In the genomic region with DNA sequence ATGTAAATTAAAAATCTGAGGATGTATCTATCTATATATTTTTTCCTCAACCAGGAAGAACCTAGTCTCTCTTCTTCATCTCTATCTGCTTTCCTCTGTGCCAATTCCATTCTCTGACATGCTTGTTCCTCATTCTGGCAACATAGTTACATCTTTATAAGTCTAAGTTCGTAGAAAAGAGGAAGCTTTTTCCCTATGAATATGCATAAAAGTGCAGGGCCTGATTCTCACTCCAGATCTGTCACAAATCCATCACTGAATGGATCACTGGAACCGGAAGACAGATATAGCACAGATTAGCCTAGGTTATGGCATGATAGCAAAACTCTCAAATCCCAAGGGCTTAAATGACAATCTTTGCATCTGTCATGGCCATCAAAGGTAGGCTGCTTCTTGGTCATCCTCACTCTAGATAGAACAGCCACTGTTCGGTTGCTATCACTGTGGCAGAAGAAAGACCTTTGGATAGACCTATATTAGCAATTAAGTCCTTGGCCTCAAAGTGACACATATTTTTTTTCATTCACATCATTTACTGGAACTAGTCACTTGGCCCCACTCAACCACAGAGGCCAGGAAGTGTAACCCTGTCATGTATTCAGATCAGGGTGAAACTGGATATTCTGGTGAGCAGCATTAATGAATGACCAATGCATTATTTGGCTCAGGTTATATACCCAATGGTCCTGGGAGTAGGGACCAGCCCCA, we compare ENCODE assay signal across 12 cellular contexts. TPM values are rescaled to one million over a fixed set of nuclear protein-coding genes. Genes with fewer than 3 reads are reported as not detected.
DNase-seq lines count a peak whose midpoint lies in the region; ATAC-seq and TF ChIP-seq lines count a peak whose summit lies in the region.
"Had no signal": no experiment of that assay in that cellular context is flagged by ENCODE, and none has a peak within 500 bp of the region (broad histone marks: within the 10 kb centered on the region; RNA-seq: fewer than 3 reads in every experiment).

No MANE protein-coding gene starts in this region.

- ATAC-seq in GM18498 (IDR thresholded peaks at IDR 0.05; ENCODE audit: unreplicated experiment) = peak; percentile 83
- peak; percentile 78 for ATAC-seq in GM21367 (IDR thresholded peaks at IDR 0.05; ENCODE audit: unreplicated experiment)
- ATAC-seq in HG03139 (IDR thresholded peaks at IDR 0.05; ENCODE audit: unreplicated experiment) = peak; percentile 94
- peak; percentile 70 for ATAC-seq in activated B cell treated with CpG ODN at 0.5 μM for 24 hours (ENCODE audit: low read depth)
- ATAC-seq: T-helper 17 cell had no signal

- no peak for TF ChIP-seq CTCF in activated B cell treated with CpG ODN at 0.5 μM for 24 hours (IDR thresholded peaks at IDR 0.05)
- no peak for TF ChIP-seq CTCF in smooth muscle cell (IDR thresholded peaks at IDR 0.05; ENCODE audit: borderline replicate concordance, insufficient read depth, poor library complexity, severe bottlenecking)
- no peak for TF ChIP-seq CTCF in sigmoid colon (IDR thresholded peaks at IDR 0.05)

- no peaks in the 10 kb centered on the region for H3F3A ChIP-seq in smooth muscle cell (ENCODE audit: low read depth)

- DNase-seq in activated B cell treated with CpG ODN at 0.5 μM for 24 hours (no peak), putamen (ENCODE audit: low spot score) (no peak), NCI-H146 treated with DMSO at 0.1 percent for 48 hours (lab: John Stamatoyannopoulos, UW; ENCODE audit: unreplicated experiment) (no peak), smooth muscle cell (lab: John Stamatoyannopoulos, UW; ENCODE audit: unreplicated experiment) (no peak), sigmoid colon (no peak)
- DNase-seq: NCI-H187 treated with DMSO at 0.1 percent for 48 hours, T-helper 17 cell had no signal

- no peaks in the 10 kb centered on the region for H3K27me3 Mint-ChIP-seq in activated B cell treated with CpG ODN at 0.5 μM for 24 hours

- H3K36me3 ChIP-seq in smooth muscle cell (ENCODE audit: low read depth) = no peaks in the 10 kb centered on the region
- H3K36me3 ChIP-seq in sigmoid colon = no peaks in the 10 kb centered on the region

- POLR2A ChIA-PET in activated B cell treated with CpG ODN at 0.5 μM for 24 hours (lab: Charles Lee) = interaction anchor here (0.6 kb wide), 1 partner anchor 9 kb away, joined by 4 read pairs; no protein-coding TSS in a partner anchor

- peak overlapping the region; percentile 6 for H3K4me3 Mint-ChIP-seq in activated B cell treated with CpG ODN at 0.5 μM for 24 hours
- H3K4me3 Mint-ChIP-seq: T-helper 17 cell had no signal

- no peak overlapping the region for H3K27ac ChIP-seq in smooth muscle cell (ENCODE audit: low read depth)
- no peak overlapping the region for H3K27ac ChIP-seq in sigmoid colon

- no peak overlapping the region for H3K4me2 ChIP-seq in smooth muscle cell

- CTCF ChIA-PET in activated B cell treated with CpG ODN at 0.5 μM for 24 hours (lab: Charles Lee) = no interaction called here

- TF ChIP-seq POLR2A in sigmoid colon (IDR thresholded peaks at IDR 0.05) = no peak

- H3K9ac ChIP-seq in smooth muscle cell (ENCODE audit: low read depth) = no peak overlapping the region

- H3K27ac Mint-ChIP-seq in activated B cell treated with CpG ODN at 0.5 μM for 24 hours = peak overlapping the region; percentile 62
- H3K27ac Mint-ChIP-seq: T-helper 17 cell had no signal

- H3K36me3 Mint-ChIP-seq in activated B cell treated with CpG ODN at 0.5 μM for 24 hours (ENCODE audit: low read depth) = no peaks in the 10 kb centered on the region

- H3K27me3 ChIP-seq in smooth muscle cell (ENCODE audit: low read depth) (no peaks in the 10 kb centered on the region), sigmoid colon (no peaks in the 10 kb centered on the region)

- 82% methylated on average over 3 of the region's 3 CpGs for WGBS in smooth muscle cell (ENCODE audit: low lambda C conversion rate)
- whole genome bisulfite sequencing in sigmoid colon, 2 donors = 55 to 80% methylated on average over 3 of the region's 3 CpGs

- H2AFZ ChIP-seq in smooth muscle cell (ENCODE audit: low read depth) = no peak overlapping the region

- no peaks in the 10 kb centered on the region for H3K79me2 ChIP-seq in smooth muscle cell (ENCODE audit: low read depth)

- peaks cover 42% of the 10 kb centered on the region for H3K4me1 Mint-ChIP-seq in activated B cell treated with CpG ODN at 0.5 μM for 24 hours

- intact Hi-C loops in activated B cell treated with CpG ODN at 0.5 μM for 24 hours (cut with micrococcal nuclease) = no loop called here
- intact Hi-C loops in sigmoid colon (cut with DNase I) = no loop called here

- no peak for TF ChIP-seq EP300 in sigmoid colon (IDR thresholded peaks at IDR 0.05)

- H3K4me1 ChIP-seq in smooth muscle cell (ENCODE audit: low read depth) = no peaks in the 10 kb centered on the region
- H3K4me1 ChIP-seq in sigmoid colon = no peaks in the 10 kb centered on the region

- H3K4me3 ChIP-seq in smooth muscle cell (no peak overlapping the region), sigmoid colon (no peak overlapping the region)

- no peaks in the 10 kb centered on the region for H4K20me1 ChIP-seq in smooth muscle cell (ENCODE audit: low read depth)

- H3K9me3 Mint-ChIP-seq in activated B cell treated with CpG ODN at 0.5 μM for 24 hours = no peaks in the 10 kb centered on the region

- no peaks in the 10 kb centered on the region for H3K9me3 ChIP-seq in smooth muscle cell (replicated peaks; ENCODE audit: low read depth)
- no peaks in the 10 kb centered on the region for H3K9me3 ChIP-seq in sigmoid colon

RNA-seq across cellular contexts. Expression of a gene that starts 22.2 kb away (rescaled TPM):
- total RNA-seq in activated B cell treated with CpG ODN at 0.5 μM for 24 hours = not detected in 2 replicates
- total RNA-seq in smooth muscle cell = not detected in 2 replicates
- not detected in 2 replicates for polyA plus RNA-seq in smooth muscle cell
- total RNA-seq in sigmoid colon = under 1 TPM in 3 of 4 donors, not detected in 1; under 0.01 to 0.27 (median 0.16) TPM
- polyA plus RNA-seq in sigmoid colon = under 1 TPM in 1 of 3 donors, not detected in 2; 0.26 TPM
- total RNA-seq: fibroblast of lung, H1 had no signal
- polyA plus RNA-seq: fibroblast of lung, H1 had no signal

RNA-seq across cellular contexts. Expression of a gene that starts 59.3 kb away (rescaled TPM):
- total RNA-seq in activated B cell treated with CpG ODN at 0.5 μM for 24 hours (55.7 and 59.1 TPM in 2 replicates), smooth muscle cell (12.6 and 17.9 TPM in 2 replicates), sigmoid colon (10 to 100 TPM; 16.9 to 22.9 (median 21.5) TPM)
- polyA plus RNA-seq in smooth muscle cell (1.2 and 3.5 TPM in 2 replicates), sigmoid colon (1 to 10 TPM; 3.6 to 6.7 (median 5.1) TPM)
